22 cellular contexts compared by ENCODE assay signal in the genomic region with DNA sequence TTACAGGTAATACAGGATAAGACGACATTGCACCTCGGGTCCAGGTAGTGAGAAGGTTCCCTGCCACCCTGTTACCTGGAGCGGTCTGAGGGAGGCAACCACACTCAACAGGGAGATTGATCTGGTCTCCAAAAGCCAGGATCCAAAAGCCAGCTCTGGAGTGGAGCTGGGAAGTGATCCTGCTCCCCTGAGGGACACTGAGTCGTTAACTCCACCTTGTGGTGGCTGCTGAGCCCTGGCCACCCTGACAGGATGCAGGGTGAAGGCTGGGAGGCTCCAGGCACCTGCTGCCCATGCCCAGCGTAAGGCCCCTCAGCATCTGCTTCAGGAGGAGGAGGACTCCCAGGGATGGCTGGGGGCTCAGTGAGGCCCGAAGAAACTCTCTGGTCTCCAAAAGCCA. TPM values are rescaled to one million over a fixed set of nuclear protein-coding genes. Genes with fewer than 3 reads are reported as not detected.
DNase-seq lines count a peak whose midpoint lies in the region; ATAC-seq and TF ChIP-seq lines count a peak whose summit lies in the region.
"Had no signal": no experiment of that assay in that cellular context is flagged by ENCODE, and none has a peak within 500 bp of the region (broad histone marks: within the 10 kb centered on the region; RNA-seq: fewer than 3 reads in every experiment).

No MANE protein-coding gene starts in this region.

- no peaks in the 10 kb centered on the region for H4K20me1 ChIP-seq in BLaER1

- H3K4me1 ChIP-seq in BLaER1 = peaks cover 37% of the 10 kb centered on the region
- peaks cover 0 to 4% (median 0%) of the 10 kb centered on the region in 9 donors for H3K4me1 ChIP-seq in heart right ventricle
- H3K4me1 ChIP-seq: left lung had no signal

- H3K9me3 ChIP-seq in BLaER1 (no peaks in the 10 kb centered on the region), heart right ventricle (no peaks in the 10 kb centered on the region)
- H3K9me3 ChIP-seq: left lung had no signal

- H3K4me1 Mint-ChIP-seq in chondrocyte (ENCODE audit: low read depth) = peaks cover 14% of the 10 kb centered on the region

- H3K36me3 ChIP-seq in BLaER1 (no peaks in the 10 kb centered on the region), kidney epithelial cell (ENCODE audit: control insufficient read depth, insufficient read depth, low read length) (no peaks in the 10 kb centered on the region), heart right ventricle (no peaks in the 10 kb centered on the region)
- H3K36me3 ChIP-seq: left lung had no signal

- H3K36me3 Mint-ChIP-seq in chondrocyte (ENCODE audit: low read depth) = no peaks in the 10 kb centered on the region
- H3K36me3 Mint-ChIP-seq: activated naive CD4-positive, alpha-beta T cell treated with anti-CD3 and anti-CD28 coated beads, Interleukin-2, amount 50 U/mL, for 72 hours; CD8-positive, alpha-beta T cell had no signal

- H3K9ac ChIP-seq in BLaER1 = no peak overlapping the region

- WGBS in heart right ventricle, 2 donors = 75 to 80% methylated on average over 6 of the region's 6 CpGs

- H3K27me3 Mint-ChIP-seq in chondrocyte (ENCODE audit: low read depth) = no peaks in the 10 kb centered on the region

- ATAC-seq in heart right ventricle (no peak), HG02884 (IDR thresholded peaks at IDR 0.05; ENCODE audit: unreplicated experiment) (no peak)
- ATAC-seq: activated naive CD4-positive, alpha-beta T cell treated with anti-CD3 and anti-CD28 coated beads, Interleukin-2, amount 50 U/mL, for 72 hours; CD8-positive, alpha-beta T cell; left lung; sciatic nerve had no signal

- TF ChIP-seq CTCF in chondrocyte (IDR thresholded peaks at IDR 0.05) (peak; percentile 34), kidney epithelial cell (IDR thresholded peaks at IDR 0.05; ENCODE audit: insufficient read depth, low read length, poor library complexity, severe bottlenecking) (peak; percentile 21), heart right ventricle (IDR thresholded peaks at IDR 0.05) (no peak)

- peak overlapping the region; percentile 48; the same call in 1 of the 2 replicates for H3K4me2 ChIP-seq in BLaER1

- H3K27me3 ChIP-seq in BLaER1 = no peaks in the 10 kb centered on the region
- H3K27me3 ChIP-seq in kidney epithelial cell (ENCODE audit: control insufficient read depth, insufficient read depth, low read length) = no peaks in the 10 kb centered on the region
- peaks cover 0 to 10% (median 4%) of the 10 kb centered on the region in 7 donors for H3K27me3 ChIP-seq in heart right ventricle
- H3K27me3 ChIP-seq: left lung had no signal

- intact Hi-C loops in heart right ventricle (cut with DNase I) = no loop called here

- H3K9me3 Mint-ChIP-seq in chondrocyte (ENCODE audit: low read depth) = no peaks in the 10 kb centered on the region
- H3K9me3 Mint-ChIP-seq: activated naive CD4-positive, alpha-beta T cell treated with anti-CD3 and anti-CD28 coated beads, Interleukin-2, amount 50 U/mL, for 72 hours; CD8-positive, alpha-beta T cell had no signal

- no peak overlapping the region for H3K4me3 ChIP-seq in BLaER1
- H3K4me3 ChIP-seq in kidney epithelial cell (ENCODE audit: low read depth, low read length) = no peak overlapping the region
- no peak overlapping the region for H3K4me3 ChIP-seq in heart right ventricle
- H3K4me3 ChIP-seq: left lung had no signal

- H3K27ac ChIP-seq in BLaER1 (no peak overlapping the region), heart right ventricle (no peak overlapping the region)
- H3K27ac ChIP-seq: left lung had no signal

- no peak overlapping the region for H3K4me3 Mint-ChIP-seq in chondrocyte (ENCODE audit: unreplicated experiment)
- H3K4me3 Mint-ChIP-seq: CD8-positive, alpha-beta T cell had no signal

- no peak overlapping the region for H3K27ac Mint-ChIP-seq in chondrocyte (ENCODE audit: unreplicated experiment)
- H3K27ac Mint-ChIP-seq: CD8-positive, alpha-beta T cell had no signal

- DNase-seq in HK-2 (ENCODE audit: unreplicated experiment) = peak; percentile 6
- DNase-seq in chondrocyte (ENCODE audit: low spot score) = no peak
- DNase-seq in kidney epithelial cell (ENCODE audit: low read depth) = no peak
- no peak for DNase-seq in heart right ventricle
- DNase-seq in NCI-H2227 (lab: John Stamatoyannopoulos, UW; ENCODE audit: unreplicated experiment) = no peak
- no peak for DNase-seq in ecto neural progenitor cell (ENCODE audit: low spot score)
- DNase-seq: activated CD4-positive, alpha-beta T cell treated with anti-CD3 and anti-CD28 coated beads, Interleukin-2, amount 50 U/mL, for 48 hours; activated T-cell treated with anti-CD3 and anti-CD28 coated beads, Interleukin-2, amount 50 U/mL, for 1 hour; CD8-positive, alpha-beta T cell; cortex of kidney; erythroblast; glutamatergic neuron; left lung; NCI-H2171; NCI-H774; stimulated activated CD4-positive, alpha-beta T cell treated with anti-CD3 and anti-CD28 coated beads, Interleukin-1b, Interleukin-23, amount 100 ng/mL, for 48 hours; SW 1271 had no signal

RNA-seq across cellular contexts. Expression of a gene that starts 38.7 kb away (rescaled TPM):
- total RNA-seq in chondrocyte (not detected in 3 replicates), kidney epithelial cell (0.04 TPM in 1 of 2 replicates, not detected in the other), heart right ventricle (not detected)
- polyA plus RNA-seq in heart right ventricle = not detected
- total RNA-seq: activated naive CD4-positive, alpha-beta T cell treated with anti-CD3 and anti-CD28 coated beads, Interleukin-2, amount 50 U/mL, for 72 hours; CD8-positive, alpha-beta T cell; left lung; omental fat pad; sciatic nerve had no signal

RNA-seq across cellular contexts. Expression of a gene that starts 50.9 kb away (rescaled TPM):
- total RNA-seq in chondrocyte = 1.4 to 1.6 TPM (median 1.4 TPM) in 3 replicates
- 5.8 and 6.4 TPM in 2 replicates for total RNA-seq in kidney epithelial cell
- 1 to 10 TPM in 1 of 10 donors, under 1 TPM in 9; 0.26 to 1.3 (median 0.64) TPM for total RNA-seq in heart right ventricle
- 1 to 10 TPM in 1 of 2 donors, under 1 TPM in 1; 0.71 to 2.0 TPM for polyA plus RNA-seq in heart right ventricle
- total RNA-seq: activated naive CD4-positive, alpha-beta T cell treated with anti-CD3 and anti-CD28 coated beads, Interleukin-2, amount 50 U/mL, for 72 hours; CD8-positive, alpha-beta T cell had no signal

Comparison
In these comparisons a context has a peak if more than half of its experiments do, and no peak if none do; other contexts are left out.
1. CTCF ChIP-seq: peak in chondrocyte (single experiment) and kidney epithelial cell (single experiment); none in heart right ventricle (0 of 9).